ENCODE assay signal across 9 cellular contexts in the genomic region with DNA sequence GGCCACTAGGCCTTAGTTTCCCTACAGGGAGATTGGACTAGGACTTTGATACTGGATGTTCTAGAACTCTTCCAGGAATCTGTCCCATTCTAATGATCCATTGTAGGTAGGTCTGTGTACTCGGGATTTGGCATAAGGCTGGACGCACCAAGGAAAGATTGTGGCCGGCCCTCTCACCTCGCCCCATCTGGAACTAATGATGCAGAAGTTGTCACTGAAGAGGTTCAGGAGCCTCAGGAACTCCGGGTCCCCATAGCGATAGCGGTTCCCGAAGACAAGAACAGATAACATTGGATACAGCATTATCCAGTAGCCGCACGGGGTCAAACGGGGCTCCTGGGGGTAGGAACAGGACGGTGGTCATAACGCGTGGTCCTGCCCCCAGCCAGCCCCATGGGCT. TPM values are rescaled to one million over a fixed set of nuclear protein-coding genes. Genes with fewer than 3 reads are reported as not detected.
DNase-seq lines count a peak whose midpoint lies in the region; ATAC-seq and TF ChIP-seq lines count a peak whose summit lies in the region.
"Had no signal": no experiment of that assay in that cellular context is flagged by ENCODE, and none has a peak within 500 bp of the region (broad histone marks: within the 10 kb centered on the region; RNA-seq: fewer than 3 reads in every experiment).

No MANE protein-coding gene starts in this region.

- no peak for ATAC-seq in T-cell (replicated peaks in 1 of 4)

- H3K9ac ChIP-seq in ES-I3 (ENCODE audit: low read depth, low read length) (peak overlapping the region; percentile 63; the same call in 1 of the 2 replicates), fibroblast of lung (ENCODE audit: insufficient read depth, low read length) (no peak overlapping the region)

- no peaks in the 10 kb centered on the region for H3K27me3 ChIP-seq in fibroblast of lung (ENCODE audit: control insufficient read depth, insufficient read depth, low read length)

- H3K4me1 ChIP-seq in ES-I3 (ENCODE audit: insufficient read depth, low read length) (peaks cover 32% of the 10 kb centered on the region), fibroblast of lung (ENCODE audit: control insufficient read depth, extremely low read depth, insufficient read depth, low read length) (peaks cover 18% of the 10 kb centered on the region)

- H2AFZ ChIP-seq in fibroblast of lung (ENCODE audit: low read length) = no peak overlapping the region

- H3K27me3 Mint-ChIP-seq in T-cell (no peaks in the 10 kb centered on the region), progenitor cell of endocrine pancreas (peaks cover 31% of the 10 kb centered on the region)

- H3K4me3 Mint-ChIP-seq in T-cell (peak overlapping the region; percentile 84 to 96 (median 89)), progenitor cell of endocrine pancreas (ENCODE audit: low read depth) (peak overlapping the region; percentile 24)

- H3K4me3 ChIP-seq in fibroblast of lung (replicated peaks in 1 of 4; ENCODE audit: control extremely low read depth in 1 of 4, insufficient read depth in 1 of 4, low read depth in 3 of 4, low read length in 4 of 4) = peak overlapping the region in 2 of 4 experiments; percentile 24 to 46

- H4K20me1 ChIP-seq in fibroblast of lung (ENCODE audit: control insufficient read depth, extremely low read depth, insufficient read depth, low read length) = no peaks in the 10 kb centered on the region

- H3K79me2 ChIP-seq in fibroblast of lung (ENCODE audit: control insufficient read depth, insufficient read depth, low read length) = peaks cover 37% of the 10 kb centered on the region

- no peak overlapping the region for H3K4me2 ChIP-seq in fibroblast of lung (ENCODE audit: extremely low read depth, insufficient read depth, low read length)

- CTCF ChIA-PET in T-cell (lab: Charles Lee) = no interaction called here

- H3K9me3 ChIP-seq in ES-I3 (ENCODE audit: control insufficient read depth, insufficient read depth, low read length) = no peaks in the 10 kb centered on the region
- H3K9me3 ChIP-seq in fibroblast of lung (ENCODE audit: control insufficient read depth, insufficient read depth, low read depth, low read length) = no peaks in the 10 kb centered on the region

- POLR2A ChIA-PET in T-cell (lab: Charles Lee) = no interaction called here

- H3K36me3 Mint-ChIP-seq in T-cell (peaks cover 6% of the 10 kb centered on the region), progenitor cell of endocrine pancreas (ENCODE audit: insufficient read depth) (peaks cover 8% of the 10 kb centered on the region)

- H3K9me3 Mint-ChIP-seq in T-cell = no peaks in the 10 kb centered on the region
- H3K9me3 Mint-ChIP-seq in progenitor cell of endocrine pancreas (ENCODE audit: low read depth) = no peaks in the 10 kb centered on the region

- H3K36me3 ChIP-seq in ES-I3 (ENCODE audit: insufficient read depth, low read length) (no peaks in the 10 kb centered on the region), fibroblast of lung (ENCODE audit: control insufficient read depth, insufficient read depth, low read length) (peaks cover 26% of the 10 kb centered on the region)

- TF ChIP-seq CTCF in fibroblast of lung (conservative IDR thresholded peaks at IDR 0.05 in 1 of 2, IDR thresholded peaks at IDR 0.05 in 1 of 2; ENCODE audit: low read depth in 1 of 2, low read length in 2 of 2) (no peak), progenitor cell of endocrine pancreas (IDR thresholded peaks at IDR 0.05; ENCODE audit: unreplicated experiment) (no peak), GM10266 (IDR thresholded peaks at IDR 0.05; ENCODE audit: control insufficient read depth, insufficient read depth, low read depth, missing control alignments) (no peak)

- H3K27ac ChIP-seq in fibroblast of lung (ENCODE audit: insufficient read depth, low read length) = peak overlapping the region; percentile 13

- DNase-seq in T-cell = no peak
- DNase-seq in fibroblast of lung (ENCODE audit: low read depth in 2 of 2) = no peak
- DNase-seq in progenitor cell of endocrine pancreas (ENCODE audit: low spot score, unreplicated experiment) = no peak
- no peak for DNase-seq in SK-N-DZ (ENCODE audit: low spot score)
- no peak for DNase-seq in MV-4-11 (lab: John Stamatoyannopoulos, UW)
- no peak for DNase-seq in stimulated activated CD4-positive, alpha-beta T cell treated with anti-CD3 and anti-CD28 coated beads, Interleukin-2, amount 100 ng/mL, for 24 hours
- no peak for DNase-seq in GM10266 (ENCODE audit: extremely low spot score)

- H3K4me1 Mint-ChIP-seq in T-cell (peaks cover 62 to 82% (median 77%) of the 10 kb centered on the region in 3 donors), progenitor cell of endocrine pancreas (ENCODE audit: low read depth) (peaks cover 28% of the 10 kb centered on the region)

- H3K27ac Mint-ChIP-seq in T-cell (peak overlapping the region in 1 of 2 donors; percentile 48), progenitor cell of endocrine pancreas (peak overlapping the region; percentile 33)

RNA-seq across cellular contexts. Expression of gene EGLN2, which starts 11.2 kb away (rescaled TPM):
- total RNA-seq in T-cell (100 to 1,000 TPM; 150 to 234 (median 224) TPM), fibroblast of lung (83.2 and 106 TPM in 2 replicates), progenitor cell of endocrine pancreas (107 and 110 TPM in 2 replicates)
- polyA plus RNA-seq in fibroblast of lung = 27.3 and 33.9 TPM in 2 replicates
- 64.9 and 89.0 TPM in 2 replicates for polyA plus RNA-seq in fibroblast of lung (2012)
- 111 and 230 TPM in 2 replicates for polyA minus RNA-seq in fibroblast of lung (ENCODE audit: low replicate concordance)
- 60.7 and 81.0 TPM in 2 replicates for polyA plus RNA-seq in SK-N-DZ (2014; cell fraction: cytosol; rRNA removed)
- 85.8 and 106 TPM in 2 replicates for polyA plus RNA-seq in SK-N-DZ (2014; cell fraction: nucleus; rRNA removed)

RNA-seq across cellular contexts. Expression of gene RAB4B, which starts 32.1 kb away (rescaled TPM):
- 10 to 100 TPM; 42.4 to 77.9 (median 63.2) TPM for total RNA-seq in T-cell
- 4.4 and 10.6 TPM in 2 replicates for total RNA-seq in fibroblast of lung
- polyA plus RNA-seq in fibroblast of lung = 11.8 and 12.8 TPM in 2 replicates
- 24.0 and 26.1 TPM in 2 replicates for polyA plus RNA-seq in fibroblast of lung (2012)
- 20.2 and 33.3 TPM in 2 replicates for polyA minus RNA-seq in fibroblast of lung (ENCODE audit: low replicate concordance)
- 20.7 and 21.5 TPM in 2 replicates for total RNA-seq in progenitor cell of endocrine pancreas
- polyA plus RNA-seq in SK-N-DZ (2014; cell fraction: cytosol; rRNA removed) = 12.7 and 14.5 TPM in 2 replicates
- polyA plus RNA-seq in SK-N-DZ (2014; cell fraction: nucleus; rRNA removed) = 11.5 and 12.8 TPM in 2 replicates

RNA-seq across cellular contexts. Expression of gene MIA, which starts 34.8 kb away (rescaled TPM):
- total RNA-seq in T-cell = 1 to 10 TPM in 4 of 5 donors, not detected in 1; 1.5 to 5.2 (median 4.1) TPM
- 0.26 TPM in 1 of 2 replicates, not detected in the other for total RNA-seq in fibroblast of lung
- 0.99 TPM in 1 of 2 replicates, not detected in the other for polyA plus RNA-seq in fibroblast of lung
- polyA plus RNA-seq in fibroblast of lung (2012) = 2.0 TPM in 1 of 2 replicates, not detected in the other
- polyA minus RNA-seq in fibroblast of lung (ENCODE audit: low replicate concordance) = 2.2 TPM in 1 of 2 replicates, not detected in the other
- total RNA-seq in progenitor cell of endocrine pancreas = 4.6 and 8.5 TPM in 2 replicates
- not detected in 2 replicates for polyA plus RNA-seq in SK-N-DZ (2014; cell fraction: cytosol; rRNA removed)
- 3.9 TPM in 1 of 2 replicates, not detected in the other for polyA plus RNA-seq in SK-N-DZ (2014; cell fraction: nucleus; rRNA removed)

RNA-seq across cellular contexts. Expression of gene CYP2A6, which starts 40.1 kb away (rescaled TPM):
- total RNA-seq in T-cell (1 to 10 TPM in 1 of 5 donors, under 1 TPM in 2, not detected in 2; 0.59 to 1.1 (median 0.66) TPM), fibroblast of lung (not detected in 2 replicates), progenitor cell of endocrine pancreas (not detected in 2 replicates)
- polyA plus RNA-seq in fibroblast of lung = not detected in 2 replicates
- polyA plus RNA-seq in fibroblast of lung (2012) = not detected in 2 replicates
- not detected in 2 replicates for polyA minus RNA-seq in fibroblast of lung (ENCODE audit: low replicate concordance)
- polyA plus RNA-seq in SK-N-DZ (2014; cell fraction: cytosol; rRNA removed) = not detected in 2 replicates
- polyA plus RNA-seq in SK-N-DZ (2014; cell fraction: nucleus; rRNA removed) = not detected in 2 replicates
- total RNA-seq: H4 had no signal

RNA-seq across cellular contexts. Expression of gene SNRPA, which starts 59.2 kb away (rescaled TPM):
- 100 to 1,000 TPM in 1 of 5 donors, 10 to 100 TPM in 4; 65.2 to 101 (median 79.1) TPM for total RNA-seq in T-cell
- 22.1 and 41.9 TPM in 2 replicates for total RNA-seq in fibroblast of lung
- polyA plus RNA-seq in fibroblast of lung = 74.4 and 134 TPM in 2 replicates
- polyA plus RNA-seq in fibroblast of lung (2012) = 54.5 and 108 TPM in 2 replicates
- polyA minus RNA-seq in fibroblast of lung (ENCODE audit: low replicate concordance) = 179 and 323 TPM in 2 replicates
- total RNA-seq in progenitor cell of endocrine pancreas = 111 and 126 TPM in 2 replicates
- polyA plus RNA-seq in SK-N-DZ (2014; cell fraction: cytosol; rRNA removed) = 163 TPM in 2 replicates
- 165 and 289 TPM in 2 replicates for polyA plus RNA-seq in SK-N-DZ (2014; cell fraction: nucleus; rRNA removed)
